In genomic region chr20:62900692-62901584, GRCh38 we compare ENCODE assay signal across 8 cellular contexts. TPM values are rescaled to one million over a fixed set of nuclear protein-coding genes. Genes with fewer than 3 reads are reported as not detected.
A peak's percentile ranks its signal among the peaks of the same experiment; 100 is the strongest.
DNase-seq lines count a peak whose midpoint lies in the region; ATAC-seq and TF ChIP-seq lines count a peak whose summit lies in the region.

No MANE protein-coding gene starts in this region.

- peak; percentile 29 for ATAC-seq in HG02885 (IDR thresholded peaks at IDR 0.05; ENCODE audit: poor library complexity, unreplicated experiment)
- ATAC-seq in GM21360 (IDR thresholded peaks at IDR 0.05; ENCODE audit: unreplicated experiment), result no peak

- H2AFZ ChIP-seq in PC-9, result no peak overlapping the region

- H3K9me2 ChIP-seq in PC-9 (ENCODE audit: insufficient read depth), result no peaks in the 10 kb centered on the region

- DNase-seq in DMS79 (lab: John Stamatoyannopoulos, UW) (peak; percentile 25), PC-9 (peak; percentile 57 to 82), fibroblast of pulmonary artery (ENCODE audit: low read depth) (peak; percentile 10), suprapubic skin (ENCODE audit: low spot score in 2 of 2) (peak in 1 of 2 donors; percentile 51), medulla oblongata (ENCODE audit: extremely low spot score) (no peak), substantia nigra (lab: John Stamatoyannopoulos, UW) (no peak)

- H3K79me2 ChIP-seq in PC-9 (ENCODE audit: low read depth), result no peaks in the 10 kb centered on the region

- H3K36me3 ChIP-seq in PC-9 (ENCODE audit: low read depth), result peaks cover 25% of the 10 kb centered on the region
- peaks cover 50% of the 10 kb centered on the region for H3K36me3 ChIP-seq in suprapubic skin

- H3K9me3 ChIP-seq in PC-9 (ENCODE audit: insufficient read depth, low read depth) (no peaks in the 10 kb centered on the region), suprapubic skin (no peaks in the 10 kb centered on the region)

- 47% methylated on average over 20 of the region's 20 CpGs for WGBS in suprapubic skin

- TF ChIP-seq CTCF in PC-9 (conservative IDR thresholded peaks at IDR 0.05), result no peak; the same call in 1 of the 2 replicates
- TF ChIP-seq CTCF in fibroblast of pulmonary artery (IDR thresholded peaks at IDR 0.05; ENCODE audit: low read length, missing control alignments), result peak; percentile 22
- peak; percentile 14 to 20 for TF ChIP-seq CTCF in suprapubic skin (IDR thresholded peaks at IDR 0.05)

- TF ChIP-seq EP300 in suprapubic skin (IDR thresholded peaks at IDR 0.05), result no peak

- intact Hi-C loops in PC-9 (cut with micrococcal nuclease; ENCODE audit: unreplicated experiment), result loop anchor here (1.0 to 2.0 kb wide), 5 partner anchors 16 to 108 kb away; partner anchors contain the start of gene GID8

- H4K20me1 ChIP-seq in PC-9 (ENCODE audit: insufficient read depth), result peaks cover 32% of the 10 kb centered on the region

- POLR2A ChIA-PET in PC-9 (lab: Charles Lee; ENCODE audit: unreplicated experiment), result interaction anchor here (0.7 kb wide), 1 partner anchor 85 kb away, joined by 4 read pairs; no protein-coding TSS in a partner anchor

- CTCF ChIA-PET in PC-9 (lab: Charles Lee), result interaction anchor here (0.6 to 0.8 kb wide), 5 partner anchors 20 to 380 kb away, joined by 3 to 11 read pairs (median 4); no protein-coding TSS in a partner anchor

- peak overlapping the region; percentile 45 for H3K27ac ChIP-seq in PC-9
- peak overlapping the region; percentile 40 for H3K27ac ChIP-seq in suprapubic skin
- no peak overlapping the region for H3K27ac ChIP-seq in substantia nigra (ENCODE audit: low read depth, low read length, poor library complexity, severe bottlenecking)

- peaks cover 50% of the 10 kb centered on the region for H3F3A ChIP-seq in PC-9 (ENCODE audit: insufficient read depth, low read depth)

- no peaks in the 10 kb centered on the region for H3K27me3 ChIP-seq in PC-9 (ENCODE audit: insufficient read depth, low read depth)
- no peaks in the 10 kb centered on the region for H3K27me3 ChIP-seq in suprapubic skin

- H3K4me1 ChIP-seq in PC-9 (replicated peaks; ENCODE audit: insufficient read depth) (peaks cover 8% of the 10 kb centered on the region), suprapubic skin (peaks cover 39% of the 10 kb centered on the region)

- H3K4me3 ChIP-seq in PC-9 (no peak overlapping the region), fibroblast of pulmonary artery (replicated peaks; ENCODE audit: low read depth, low read length) (no peak overlapping the region), suprapubic skin (no peak overlapping the region)

- no peak overlapping the region; the same call in 1 of the 2 replicates for H3K4me2 ChIP-seq in PC-9

- BruUV-seq in PC-9 (replicated peaks; lab: Mats Ljungman, UMichigan), result no TSS peak

- TF ChIP-seq POLR2A in suprapubic skin (IDR thresholded peaks at IDR 0.05), result no peak

RNA-seq across cellular contexts. Expression of gene DIDO1, which starts 25.4 kb away (rescaled TPM):
- total RNA-seq in PC-9 (2021) (56.4 and 61.4 TPM in 2 replicates), suprapubic skin (100 to 1,000 TPM in 1 of 4 donors, 10 to 100 TPM in 3; 64.6 to 143 (median 79.2) TPM)

RNA-seq across cellular contexts. Expression of gene GID8, which starts 37.0 kb away (rescaled TPM):
- total RNA-seq in PC-9 (2021) (45.7 and 49.7 TPM in 2 replicates), suprapubic skin (10 to 100 TPM; 30.4 to 57.0 (median 45.1) TPM)

RNA-seq across cellular contexts. Expression of gene TCFL5, which starts 39.3 kb away (rescaled TPM):
- total RNA-seq in PC-9 (2021), result 29.3 and 35.4 TPM in 2 replicates
- 10 to 100 TPM in 2 of 4 donors, 1 to 10 TPM in 2; 9.0 to 20.3 (median 12.7) TPM for total RNA-seq in suprapubic skin

RNA-seq across cellular contexts. Expression of gene SLC17A9, which starts 51.6 kb away (rescaled TPM):
- 0.20 and 0.22 TPM in 2 replicates for total RNA-seq in PC-9 (2021)
- total RNA-seq in suprapubic skin, result 1 to 10 TPM in 1 of 4 donors, under 1 TPM in 3; 0.10 to 2.1 (median 0.66) TPM

Comparison
In these comparisons a context has a peak if more than half of its experiments do, and no peak if none do; other contexts are left out.
1. DNase-seq: peak in DMS79 (single experiment), PC-9 (2 of 2) and fibroblast of pulmonary artery (single experiment); none in medulla oblongata (single experiment) and substantia nigra (0 of 49).